ENCODE assay signal across 8 cellular contexts in the genomic region with DNA sequence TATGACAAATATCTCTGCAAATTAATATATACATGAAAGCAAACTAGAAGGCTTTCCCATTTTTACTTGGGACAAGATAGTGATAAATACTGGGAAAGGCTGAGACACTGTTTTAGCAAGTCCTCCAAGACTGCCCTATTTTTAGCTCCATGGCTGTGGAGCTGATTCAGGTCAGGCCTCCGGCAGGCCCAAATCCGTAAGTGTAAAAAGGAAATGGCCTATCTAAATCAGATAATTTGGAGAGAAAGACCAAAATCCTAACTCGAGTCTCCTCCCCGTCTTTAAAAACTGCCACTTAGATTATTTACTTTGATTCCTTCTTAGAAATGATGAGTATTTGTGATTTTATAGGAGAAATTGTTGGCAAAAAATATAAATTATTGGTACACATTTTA. TPM values are rescaled to one million over a fixed set of nuclear protein-coding genes. Genes with fewer than 3 reads are reported as not detected.
DNase-seq lines count a peak whose midpoint lies in the region; ATAC-seq, FAIRE-seq and TF ChIP-seq lines count a peak whose summit lies in the region.

No MANE protein-coding gene starts in this region.

- peak overlapping the region; percentile 88 for H3K27ac ChIP-seq in Karpas-422 (ENCODE audit: low read length)

- no peaks in the 10 kb centered on the region for H3K9me3 ChIP-seq in Karpas-422 (ENCODE audit: low read length)
- H3K9me3 ChIP-seq in mucosa of stomach (ENCODE audit: control insufficient read depth, low read length): no peaks in the 10 kb centered on the region

- H3K36me3 ChIP-seq in Karpas-422 (ENCODE audit: insufficient read depth, low read length): peaks cover 23% of the 10 kb centered on the region
- H3K36me3 ChIP-seq in bronchial epithelial cell (ENCODE audit: control insufficient read depth, insufficient read depth, low read length): peaks cover 3% of the 10 kb centered on the region
- no peaks in the 10 kb centered on the region for H3K36me3 ChIP-seq in mucosa of stomach (ENCODE audit: control insufficient read depth, insufficient read depth, low read length)

- no peak for ATAC-seq in GM18511 (IDR thresholded peaks at IDR 0.05; ENCODE audit: unreplicated experiment)

- TF ChIP-seq CTCF in AG04449 (IDR thresholded peaks at IDR 0.05; ENCODE audit: insufficient read depth, low read length, missing control alignments) (no peak), bronchial epithelial cell (IDR thresholded peaks at IDR 0.05; ENCODE audit: insufficient read depth, low read length, severe bottlenecking) (no peak)

- H2AFZ ChIP-seq in Karpas-422 (ENCODE audit: low read length): no peak overlapping the region

- FAIRE-seq in bronchial epithelial cell (lab: Jason Lieb, UNC): no peak

- peak overlapping the region; percentile 77 for H3K4me3 ChIP-seq in AG04449 (ENCODE audit: low read depth, low read length)
- peak overlapping the region; percentile 80 for H3K4me3 ChIP-seq in Karpas-422 (ENCODE audit: low read length)
- H3K4me3 ChIP-seq in bronchial epithelial cell (ENCODE audit: low read depth, low read length): peak overlapping the region; percentile 77
- peak overlapping the region; percentile 79 for H3K4me3 ChIP-seq in mucosa of stomach (ENCODE audit: low read length)

- POLR2A ChIA-PET in AG04449 (lab: Yijun Ruan, JAX): no interaction called here

- peak overlapping the region; percentile 83 for H3K9ac ChIP-seq in Karpas-422 (ENCODE audit: low read length)
- H3K9ac ChIP-seq in mucosa of stomach (ENCODE audit: low read length): no peak overlapping the region

- DNase-seq in AG04449 (ENCODE audit: low read depth, low spot score): no peak
- DNase-seq in Karpas-422: peak; percentile 60
- peak; percentile 6 for DNase-seq in bronchial epithelial cell (ENCODE audit: low read depth)
- no peak for DNase-seq in DMS79 (lab: John Stamatoyannopoulos, UW)
- DNase-seq in SK-N-DZ (ENCODE audit: low spot score): no peak
- no peak for DNase-seq in NK-92 (lab: John Stamatoyannopoulos, UW; ENCODE audit: unreplicated experiment)

- H3K4me1 ChIP-seq in Karpas-422 (ENCODE audit: low read length): peaks cover 19% of the 10 kb centered on the region
- H3K4me1 ChIP-seq in mucosa of stomach (ENCODE audit: control insufficient read depth, insufficient read depth, low read length): peaks cover 18% of the 10 kb centered on the region

- H3K4me2 ChIP-seq in Karpas-422 (ENCODE audit: low read depth, low read length, poor library complexity, severe bottlenecking): peak overlapping the region; percentile 84

- peaks cover 27% of the 10 kb centered on the region; the same call in 1 of the 2 replicates for H4K20me1 ChIP-seq in Karpas-422 (ENCODE audit: insufficient read depth, low read depth, low read length)

- H3K27me3 ChIP-seq in Karpas-422 (ENCODE audit: low read length): no peaks in the 10 kb centered on the region
- H3K27me3 ChIP-seq in bronchial epithelial cell (ENCODE audit: control insufficient read depth, insufficient read depth, low read length): no peaks in the 10 kb centered on the region
- no peaks in the 10 kb centered on the region for H3K27me3 ChIP-seq in mucosa of stomach (ENCODE audit: control insufficient read depth, insufficient read depth, low read length)

- CTCF ChIA-PET in AG04449 (lab: Yijun Ruan, JAX): interaction anchor here (0.9 to 2.6 kb wide), 7 partner anchors 11 to 441 kb away, joined by 3 to 19 read pairs (median 3); a partner anchor contains a TSS

- peaks cover 70% of the 10 kb centered on the region for H3K79me2 ChIP-seq in Karpas-422 (ENCODE audit: low read length)

- no peaks in the 10 kb centered on the region for H3K9me2 ChIP-seq in Karpas-422 (replicated peaks; ENCODE audit: insufficient read depth, low read length)

RNA-seq across cellular contexts. Expression of a gene that starts 2.9 kb away (rescaled TPM):
- total RNA-seq in Karpas-422 (2014; rRNA removed; shearing (Covaris generic); ENCODE audit: low replicate concordance): 18.2 and 62.1 TPM in 2 replicates
- 22.9 TPM in 2 replicates for total RNA-seq in bronchial epithelial cell
- polyA plus RNA-seq in SK-N-DZ (2014; cell fraction: cytosol; rRNA removed): 8.3 and 8.4 TPM in 2 replicates
- polyA plus RNA-seq in SK-N-DZ (2014; cell fraction: nucleus; rRNA removed): 15.2 and 21.5 TPM in 2 replicates

Comparison
In these comparisons a context has a peak if more than half of its experiments do, and no peak if none do; other contexts are left out.
1. DNase-seq: peak in Karpas-422 (single experiment) and bronchial epithelial cell (single experiment); none in AG04449 (single experiment), DMS79 (single experiment), SK-N-DZ (single experiment) and NK-92 (single experiment).
2. Peak in every context shown above with its lines, with median percentiles within 50 percentile points of each other: H3K4me3 ChIP-seq.